In genomic region chr4:38160487-38161207, GRCh38 we compare ENCODE assay signal across 8 cellular contexts.
DNase-seq lines count a peak whose midpoint lies in the region; ATAC-seq, FAIRE-seq and TF ChIP-seq lines count a peak whose summit lies in the region.

No MANE protein-coding gene starts in this region.

- TF ChIP-seq CTCF in astrocyte (IDR thresholded peaks at IDR 0.05; ENCODE audit: insufficient read depth, low read depth, low read length) = no peak

- no peaks in the 10 kb centered on the region for H3K36me3 Mint-ChIP-seq in astrocyte (ENCODE audit: low read depth, unreplicated experiment)
- H3K36me3 Mint-ChIP-seq in immature natural killer cell = peaks cover 0 to 4% (median 0%) of the 10 kb centered on the region in 3 donors
- no peaks in the 10 kb centered on the region for H3K36me3 Mint-ChIP-seq in stimulated activated effector memory CD8-positive, alpha-beta T cell treated with anti-CD3 and anti-CD28 coated beads, Interleukin-12 subunit alpha, Interleukin-12 subunit beta, amount 100 ng/mL, for 72 hours

- H3K4me1 ChIP-seq in astrocyte (ENCODE audit: insufficient read depth, low read length) = peaks cover 35% of the 10 kb centered on the region

- peak overlapping the region; percentile 83 for H3K9ac ChIP-seq in astrocyte (ENCODE audit: low read length)

- peak overlapping the region; percentile 68 for H3K4me2 ChIP-seq in astrocyte (ENCODE audit: low read length)

- H2AFZ ChIP-seq in astrocyte (ENCODE audit: low read depth, low read length) = peak overlapping the region; percentile 14

- peaks cover 4% of the 10 kb centered on the region for H3K9me3 Mint-ChIP-seq in astrocyte (ENCODE audit: unreplicated experiment)
- no peaks in the 10 kb centered on the region for H3K9me3 Mint-ChIP-seq in immature natural killer cell
- H3K9me3 Mint-ChIP-seq in stimulated activated effector memory CD8-positive, alpha-beta T cell treated with anti-CD3 and anti-CD28 coated beads, Interleukin-12 subunit alpha, Interleukin-12 subunit beta, amount 100 ng/mL, for 72 hours = peaks cover 8% of the 10 kb centered on the region

- DNase-seq in DMS53 (lab: John Stamatoyannopoulos, UW) = peak; percentile 99
- peak; percentile 75 for DNase-seq in RKO (ENCODE audit: low spot score)
- peak; percentile 94 for DNase-seq in astrocyte (ENCODE audit: low read depth)
- DNase-seq in immature natural killer cell = peak in 2 of 3 donors; percentile 12 to 42
- DNase-seq in stimulated activated effector memory CD8-positive, alpha-beta T cell treated with anti-CD3 and anti-CD28 coated beads, Interleukin-12 subunit alpha, Interleukin-12 subunit beta, amount 100 ng/mL, for 72 hours (ENCODE audit: low spot score in 2 of 2) = peak in 1 of 2 donors; percentile 67
- no peak for DNase-seq in nucleus accumbens (lab: John Stamatoyannopoulos, UW)

- no peaks in the 10 kb centered on the region for H3K27me3 Mint-ChIP-seq in astrocyte (ENCODE audit: low read depth, unreplicated experiment)
- peaks cover 0 to 5% (median 5%) of the 10 kb centered on the region in 3 donors for H3K27me3 Mint-ChIP-seq in immature natural killer cell (ENCODE audit: low read depth in 3 of 3)

- no peaks in the 10 kb centered on the region for H3K79me2 ChIP-seq in astrocyte (ENCODE audit: insufficient read depth, low read length)

- H3K4me1 Mint-ChIP-seq in astrocyte (ENCODE audit: low read depth, unreplicated experiment) (peaks cover 27% of the 10 kb centered on the region), immature natural killer cell (peaks cover 2 to 3% of the 10 kb centered on the region in 2 donors)
- peaks cover 50% of the 10 kb centered on the region for H3K4me1 Mint-ChIP-seq in stimulated activated effector memory CD8-positive, alpha-beta T cell treated with anti-CD3 and anti-CD28 coated beads, Interleukin-12 subunit alpha, Interleukin-12 subunit beta, amount 100 ng/mL, for 72 hours

- H3K27ac Mint-ChIP-seq in astrocyte (ENCODE audit: unreplicated experiment) = peak overlapping the region; percentile 97
- H3K27ac Mint-ChIP-seq in immature natural killer cell = peak overlapping the region in 3 of 6 donors; percentile 59 to 65 (median 63)
- H3K27ac Mint-ChIP-seq in stimulated activated effector memory CD8-positive, alpha-beta T cell treated with anti-CD3 and anti-CD28 coated beads, Interleukin-12 subunit alpha, Interleukin-12 subunit beta, amount 100 ng/mL, for 72 hours = peak overlapping the region; percentile 80

- H4K20me1 ChIP-seq in astrocyte (ENCODE audit: insufficient read depth, low read length) = no peaks in the 10 kb centered on the region

- FAIRE-seq in astrocyte (lab: Jason Lieb, UNC) = peak; percentile 80

- no peaks in the 10 kb centered on the region for H3K27me3 ChIP-seq in astrocyte (ENCODE audit: insufficient read depth, low read length)

- no peak overlapping the region for H3K4me3 Mint-ChIP-seq in astrocyte (ENCODE audit: unreplicated experiment)
- no peak overlapping the region for H3K4me3 Mint-ChIP-seq in immature natural killer cell
- peak overlapping the region; percentile 0 for H3K4me3 Mint-ChIP-seq in stimulated activated effector memory CD8-positive, alpha-beta T cell treated with anti-CD3 and anti-CD28 coated beads, Interleukin-12 subunit alpha, Interleukin-12 subunit beta, amount 100 ng/mL, for 72 hours

- H3K27ac ChIP-seq in astrocyte (ENCODE audit: low read depth, low read length) = peak overlapping the region; percentile 99

- no peaks in the 10 kb centered on the region for H3K36me3 ChIP-seq in astrocyte (ENCODE audit: insufficient read depth, low read length)

- H3K4me3 ChIP-seq in astrocyte (ENCODE audit: insufficient read depth, low read depth, low read length) = no peak overlapping the region

- peaks cover 6% of the 10 kb centered on the region for H3K9me3 ChIP-seq in astrocyte (ENCODE audit: insufficient read depth, low read depth, low read length)

- peak; percentile 95 for ATAC-seq in GM21390 (IDR thresholded peaks at IDR 0.05; ENCODE audit: unreplicated experiment)
- ATAC-seq in HG03575 (IDR thresholded peaks at IDR 0.05; ENCODE audit: extremely low read depth, insufficient number of reproducible peaks, low FRiP score, unreplicated experiment) = peak; percentile 75
- peak; percentile 95 for ATAC-seq in stimulated activated effector memory CD8-positive, alpha-beta T cell treated with anti-CD3 and anti-CD28 coated beads, Interleukin-12 subunit alpha, Interleukin-12 subunit beta, amount 100 ng/mL, for 72 hours

Comparison
In these comparisons a context has a peak if more than half of its experiments do, and no peak if none do; other contexts are left out.
1. DNase-seq: peak in DMS53 (single experiment), RKO (single experiment), astrocyte (single experiment) and immature natural killer cell (2 of 3); none in nucleus accumbens (0 of 56).
2. Peak in every context shown above with its lines, with median percentiles within 50 percentile points of each other: ATAC-seq.